In the genomic region with DNA sequence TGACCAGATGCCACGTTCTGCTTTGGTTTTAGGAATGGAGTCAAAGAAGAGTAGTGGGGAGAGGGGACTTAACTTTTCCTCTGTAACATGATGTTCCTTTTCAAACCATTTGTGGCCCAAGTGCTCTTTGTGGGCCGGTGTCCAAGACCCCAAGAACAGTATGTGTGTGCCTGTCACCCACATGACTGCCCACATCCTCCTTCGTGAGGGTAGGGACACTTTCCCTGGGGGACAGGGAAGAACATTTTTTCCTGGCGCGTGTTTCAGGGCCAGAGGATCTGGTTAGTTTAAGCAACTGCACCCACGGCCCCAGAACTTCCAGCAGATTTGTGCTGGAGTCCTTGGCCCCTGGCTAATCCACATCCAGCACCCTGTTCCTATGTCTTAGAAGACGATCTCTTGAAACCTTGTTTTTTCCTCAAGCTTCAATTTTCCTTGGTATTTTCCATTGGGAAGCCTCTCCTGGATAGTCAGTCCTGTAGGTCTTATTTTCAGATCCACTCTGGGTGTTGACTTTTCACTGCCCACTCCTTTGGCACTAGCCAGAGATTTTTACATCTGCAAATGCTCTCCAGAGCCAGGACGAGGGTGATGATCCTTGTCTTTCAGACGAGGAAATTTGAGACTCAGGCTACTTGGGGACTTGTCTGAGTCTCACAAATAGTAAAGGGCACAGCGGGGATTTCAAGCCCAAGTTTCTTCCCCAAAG, we compare ENCODE assay signal across 9 cellular contexts. TPM values are rescaled to one million over a fixed set of nuclear protein-coding genes. Genes with fewer than 3 reads are reported as not detected.
A peak's percentile ranks its signal among the peaks of the same experiment; 100 is the strongest.
DNase-seq lines count a peak whose midpoint lies in the region; ATAC-seq, FAIRE-seq and TF ChIP-seq lines count a peak whose summit lies in the region.
"Had no signal": no experiment of that assay in that cellular context is flagged by ENCODE, and none has a peak within 500 bp of the region (broad histone marks: within the 10 kb centered on the region; RNA-seq: fewer than 3 reads in every experiment).

No MANE protein-coding gene starts in this region.

- no peak overlapping the region for H2BK120ac ChIP-seq in mesenchymal stem cell (ENCODE audit: low read depth, low read length)

- WGBS in K562 (ENCODE audit: insufficient coverage, low coverage, missing lambda C conversion rate), result 78% methylated on average over 10 of the region's 10 CpGs
- 87% methylated on average over 10 of the region's 10 CpGs for WGBS in mesenchymal stem cell

- peaks cover 6% of the 10 kb centered on the region; the same call in 1 of the 3 replicates for H3K79me2 ChIP-seq in K562 (ENCODE audit: control insufficient read depth, insufficient read depth, low read length)

- peak overlapping the region; percentile 2; the same call in 1 of the 3 replicates for H3K27ac ChIP-seq in K562 (ENCODE audit: extremely low read depth, low read depth, low read length)
- peak overlapping the region; percentile 44 for H3K27ac ChIP-seq in mesenchymal stem cell (ENCODE audit: low read length, poor library complexity, severe bottlenecking)
- H3K27ac ChIP-seq in thoracic aorta, result peak overlapping the region; percentile 76 to 86
- no peak overlapping the region for H3K27ac ChIP-seq in foreskin keratinocyte

- H3K9me3 ChIP-seq in K562 (replicated peaks; ENCODE audit: control insufficient read depth, insufficient read depth, low read depth, low read length), result no peaks in the 10 kb centered on the region
- no peaks in the 10 kb centered on the region for H3K9me3 ChIP-seq in mesenchymal stem cell (ENCODE audit: control insufficient read depth, low read length)
- no peaks in the 10 kb centered on the region for H3K9me3 ChIP-seq in thoracic aorta
- H3K9me3 ChIP-seq: ovary had no signal

- no TSS peak for BruUV-seq in K562 (replicated peaks; lab: Mats Ljungman, UMichigan)

- no peak for DNase-seq in activated CD4-positive, alpha-beta T cell treated with anti-CD3 and anti-CD28 coated beads for 36 hours
- DNase-seq in activated CD4-positive, alpha-beta T cell treated with anti-CD3 and anti-CD28 coated beads for 48 hours, result no peak
- DNase-seq in K562 (ENCODE audit: extremely low read depth in 1 of 4, low spot score in 3 of 4) (no peak), mesenchymal stem cell (peak; percentile 46), thoracic aorta (ENCODE audit: low spot score) (no peak), NCI-H748 (lab: John Stamatoyannopoulos, UW; ENCODE audit: unreplicated experiment) (no peak), foreskin keratinocyte (no peak)

- H3K9me1 ChIP-seq in K562 (ENCODE audit: control insufficient read depth, insufficient read depth, low read length), result no peaks in the 10 kb centered on the region

- H3K9ac ChIP-seq in K562 (ENCODE audit: insufficient read depth in 1 of 2, low read depth in 2 of 2, low read length in 2 of 2), result no peak overlapping the region
- peak overlapping the region; percentile 91 for H3K9ac ChIP-seq in mesenchymal stem cell (ENCODE audit: low read length)

- no peak overlapping the region for H4K8ac ChIP-seq in mesenchymal stem cell (ENCODE audit: low read length)

- TF ChIP-seq CTCF in K562 (IDR thresholded peaks at IDR 0.05 in 2 of 3, conservative IDR thresholded peaks at IDR 0.05 in 1 of 3; ENCODE audit: insufficient read depth in 2 of 3, low read depth in 1 of 3, low read length in 3 of 3), result no peak
- no peak for TF ChIP-seq CTCF in thoracic aorta (IDR thresholded peaks at IDR 0.05)
- TF ChIP-seq CTCF in foreskin keratinocyte (conservative IDR thresholded peaks at IDR 0.05), result no peak

- peaks cover 42% of the 10 kb centered on the region for H3K79me1 ChIP-seq in mesenchymal stem cell (replicated peaks; ENCODE audit: low read length, poor library complexity, severe bottlenecking)

- no peak overlapping the region for H3K23ac ChIP-seq in mesenchymal stem cell (ENCODE audit: low read length in 2 of 2)

- H3K4ac ChIP-seq in mesenchymal stem cell (ENCODE audit: low read depth in 1 of 2, low read length in 2 of 2), result no peak overlapping the region

- H3K36me3 Mint-ChIP-seq in activated CD4-positive, alpha-beta T cell treated with anti-CD3 and anti-CD28 coated beads for 36 hours (ENCODE audit: low read depth), result peaks cover 80% of the 10 kb centered on the region

- no peak overlapping the region for H3K14ac ChIP-seq in mesenchymal stem cell (ENCODE audit: low read length in 2 of 2)

- POLR2A ChIA-PET in activated CD4-positive, alpha-beta T cell treated with anti-CD3 and anti-CD28 coated beads for 36 hours (lab: Charles Lee), result no interaction called here
- POLR2A ChIA-PET in K562 (lab: Yijun Ruan, JAX), result interaction anchor here (0.7 to 1.8 kb wide), 8 partner anchors 10 to 57 kb away, joined by 3 to 6 read pairs (median 4); partner anchors contain the start of gene HNRNPUL1

- no peaks in the 10 kb centered on the region for H3K9me3 Mint-ChIP-seq in activated CD4-positive, alpha-beta T cell treated with anti-CD3 and anti-CD28 coated beads for 36 hours (ENCODE audit: low read depth)

- H2BK12ac ChIP-seq in mesenchymal stem cell (ENCODE audit: low read length in 2 of 2), result peak overlapping the region in 1 of 2 experiments; percentile 7

- no peak for TF ChIP-seq POLR2A in K562 (conservative IDR thresholded peaks at IDR 0.05)

- H3K4me1 ChIP-seq in K562 (replicated peaks in 1 of 2; ENCODE audit: control insufficient read depth in 2 of 2, insufficient read depth in 2 of 2, low read length in 2 of 2) (no peaks in the 10 kb centered on the region), mesenchymal stem cell (ENCODE audit: control insufficient read depth, insufficient read depth, low read depth, low read length) (peaks cover 26% of the 10 kb centered on the region), thoracic aorta (ENCODE audit: control insufficient read depth in 1 of 2, low read depth in 2 of 2) (peaks cover 14 to 36% of the 10 kb centered on the region in 2 donors), foreskin keratinocyte (no peaks in the 10 kb centered on the region)

- TF ChIP-seq RAD21 in K562 (CRISPR knock-in tag; conservative IDR thresholded peaks at IDR 0.05 in 1 of 2, IDR thresholded peaks at IDR 0.05 in 1 of 2), result no peak

- H3K36me3 ChIP-seq in K562 (ENCODE audit: control insufficient read depth, insufficient read depth, low read length) (peaks cover 100% of the 10 kb centered on the region), mesenchymal stem cell (ENCODE audit: control insufficient read depth in 1 of 2, insufficient read depth in 2 of 2, low read depth in 1 of 2, low read length in 2 of 2) (peaks cover 78 to 94% of the 10 kb centered on the region in 2 experiments), thoracic aorta (peaks cover 55% of the 10 kb centered on the region)
- H3K36me3 ChIP-seq: ovary had no signal

- H3K27me3 ChIP-seq in K562 (ENCODE audit: control insufficient read depth in 2 of 2, insufficient read depth in 2 of 2, low read length in 2 of 2) (no peaks in the 10 kb centered on the region), mesenchymal stem cell (ENCODE audit: control insufficient read depth in 1 of 2, insufficient read depth in 1 of 2, low read length in 2 of 2) (no peaks in the 10 kb centered on the region), thoracic aorta (replicated peaks; ENCODE audit: insufficient read depth) (no peaks in the 10 kb centered on the region), foreskin keratinocyte (no peaks in the 10 kb centered on the region)
- H3K27me3 ChIP-seq: ovary had no signal

- H3K4me2 ChIP-seq in K562 (ENCODE audit: insufficient read depth, low read length) (no peak overlapping the region), mesenchymal stem cell (ENCODE audit: low read length, poor library complexity, severe bottlenecking) (no peak overlapping the region)

- peak overlapping the region; percentile 55 for H3K27ac Mint-ChIP-seq in activated CD4-positive, alpha-beta T cell treated with anti-CD3 and anti-CD28 coated beads for 36 hours

- in situ Hi-C loops in K562 (cut with MboI), result no loop called here

- no peak for ATAC-seq in activated CD4-positive, alpha-beta T cell treated with anti-CD3 and anti-CD28 coated beads for 36 hours
- no peak for ATAC-seq in K562
- ATAC-seq in thoracic aorta (ENCODE audit: insufficient number of reproducible peaks, low FRiP score, low read depth), result no peak
- no peak for ATAC-seq in HG02798 (IDR thresholded peaks at IDR 0.05; ENCODE audit: poor library complexity, unreplicated experiment)
- no peak for ATAC-seq in foreskin keratinocyte

- CTCF ChIA-PET in activated CD4-positive, alpha-beta T cell treated with anti-CD3 and anti-CD28 coated beads for 36 hours (lab: Charles Lee), result interaction anchor here (1.1 to 5.4 kb wide), 2 partner anchors 9 to 17 kb away, joined by 4 to 36 read pairs; no protein-coding TSS in a partner anchor
- CTCF ChIA-PET in K562 (lab: Yijun Ruan, JAX; ENCODE audit: low intra/inter-chr PET ratio), result no interaction called here

- H3K4me3 ChIP-seq in K562 (no peak overlapping the region), mesenchymal stem cell (ENCODE audit: insufficient read depth in 1 of 2, low read depth in 1 of 2, low read length in 2 of 2) (no peak overlapping the region), thoracic aorta (no peak overlapping the region)
- H3K4me3 ChIP-seq: ovary had no signal

- H4K20me1 ChIP-seq in K562 (replicated peaks; ENCODE audit: control insufficient read depth, insufficient read depth, low read length), result peaks cover 9% of the 10 kb centered on the region; the same call in 1 of the 2 replicates

- H4K91ac ChIP-seq in mesenchymal stem cell (ENCODE audit: low read length), result no peak overlapping the region

- H2BK5ac ChIP-seq in mesenchymal stem cell (ENCODE audit: low read depth, low read length, poor library complexity, severe bottlenecking), result no peak overlapping the region

- H3K27me3 Mint-ChIP-seq in activated CD4-positive, alpha-beta T cell treated with anti-CD3 and anti-CD28 coated beads for 36 hours, result no peaks in the 10 kb centered on the region

- H2AFZ ChIP-seq in K562 (ENCODE audit: low read depth, low read length), result no peak overlapping the region
- H2AFZ ChIP-seq in mesenchymal stem cell (ENCODE audit: low read depth, low read length), result no peak overlapping the region

- H2BK15ac ChIP-seq in mesenchymal stem cell (ENCODE audit: low read depth, poor library complexity, severe bottlenecking), result peak overlapping the region; percentile 60

- no peak overlapping the region for H2AK5ac ChIP-seq in mesenchymal stem cell (ENCODE audit: low read length, severe bottlenecking)

- peaks cover 99% of the 10 kb centered on the region for H3K4me1 Mint-ChIP-seq in activated CD4-positive, alpha-beta T cell treated with anti-CD3 and anti-CD28 coated beads for 36 hours

- no peak overlapping the region for H3K4me3 Mint-ChIP-seq in activated CD4-positive, alpha-beta T cell treated with anti-CD3 and anti-CD28 coated beads for 36 hours

- intact Hi-C loops in activated CD4-positive, alpha-beta T cell treated with anti-CD3 and anti-CD28 coated beads for 36 hours (cut with DNase I, micrococcal nuclease), result no loop called here
- intact Hi-C loops in K562 (cut with micrococcal nuclease), result no loop called here

- no peak for FAIRE-seq in K562 (lab: Jason Lieb, UNC)

- TF ChIP-seq EP300 in K562 (IDR thresholded peaks at IDR 0.05; ENCODE audit: low read length), result no peak

- H3K18ac ChIP-seq in mesenchymal stem cell (ENCODE audit: low read depth in 1 of 2, low read length in 2 of 2), result no peak overlapping the region

RNA-seq across cellular contexts. Expression of gene CCDC97, which starts 10.8 kb away (rescaled TPM):
- total RNA-seq in activated CD4-positive, alpha-beta T cell treated with anti-CD3 and anti-CD28 coated beads for 36 hours, result 10 to 100 TPM; 21.2 to 21.4 TPM
- 9.7 and 23.9 TPM in 2 replicates for total RNA-seq in K562 (2011; cell fraction: chromatin; rRNA removed; ENCODE audit: low replicate concordance)
- total RNA-seq in K562 (2011; cell fraction: nucleolus; rRNA removed), result 14.2 and 16.3 TPM in 2 replicates
- 17.3 and 25.1 TPM in 2 replicates for total RNA-seq in K562 (2011; cell fraction: nucleoplasm; rRNA removed)
- total RNA-seq in K562 (2014; rRNA removed) (8.0 and 10.8 TPM in 2 replicates), K562 (2014; rRNA removed; fragmentation: Illumina TruSeq; extraction: Trizol) (2.2 and 3.3 TPM in 2 replicates), K562 (2015; rRNA removed; fragmentation: Illumina TruSeq; extraction: Trizol) (5.5 and 7.0 TPM in 2 replicates), K562 (2021) (16.5 and 18.0 TPM in 2 replicates), thoracic aorta (10 to 100 TPM; 15.2 to 22.4 TPM), foreskin keratinocyte (10.5 and 11.9 TPM in 2 replicates)
- polyA plus RNA-seq in K562 (2011; rRNA removed) (3.6 and 5.0 TPM in 2 replicates), K562 (2014; fragmentation: Illumina TruSeq; extraction: Trizol) (9.8 and 13.2 TPM in 2 replicates), K562 (2014; fragmentation: Nextera tagmentation; extraction: Ambion mirVana) (under 1 TPM; 0.60 to 0.79 TPM), K562 (2014; rRNA removed) (8.8 and 11.3 TPM in 2 replicates), foreskin keratinocyte (13.5 and 14.5 TPM in 2 replicates)
- polyA plus RNA-seq in K562 (2011; cell fraction: cytosol; rRNA removed), result 6.2 and 8.2 TPM in 2 replicates
- 4.3 and 6.3 TPM in 2 replicates for polyA plus RNA-seq in K562 (2011; cell fraction: nucleus; rRNA removed)
- polyA plus RNA-seq in K562 (2012), result 10.0 and 27.9 TPM in 2 replicates
- 3.7 and 4.4 TPM in 2 replicates for polyA minus RNA-seq in K562 (2011; rRNA and poly(A)+ RNA removed)
- 3.2 and 4.2 TPM in 2 replicates for polyA minus RNA-seq in K562 (2011; cell fraction: cytosol; rRNA and poly(A)+ RNA removed)
- polyA minus RNA-seq in K562 (2011; cell fraction: nucleus; rRNA and poly(A)+ RNA removed), result 6.8 and 8.3 TPM in 2 replicates
- 15.9 TPM for polyA plus RNA-seq in mesenchymal stem cell (2013, experiment 1 of 2)
- polyA plus RNA-seq in mesenchymal stem cell (2013, experiment 2 of 2), result 16.0 TPM

RNA-seq across cellular contexts. Expression of gene HNRNPUL1, which starts 35.0 kb away (rescaled TPM):
- 100 to 1,000 TPM; 263 to 312 TPM for total RNA-seq in activated CD4-positive, alpha-beta T cell treated with anti-CD3 and anti-CD28 coated beads for 36 hours
- total RNA-seq in K562 (2011; cell fraction: chromatin; rRNA removed; ENCODE audit: low replicate concordance), result 232 and 237 TPM in 2 replicates
- 95.1 and 105 TPM in 2 replicates for total RNA-seq in K562 (2011; cell fraction: nucleolus; rRNA removed)
- total RNA-seq in K562 (2011; cell fraction: nucleoplasm; rRNA removed), result 117 and 149 TPM in 2 replicates
- total RNA-seq in K562 (2014; rRNA removed) (85.0 and 99.3 TPM in 2 replicates), K562 (2014; rRNA removed; fragmentation: Illumina TruSeq; extraction: Trizol) (69.9 and 78.2 TPM in 2 replicates), K562 (2015; rRNA removed; fragmentation: Illumina TruSeq; extraction: Trizol) (85.9 and 88.7 TPM in 2 replicates), K562 (2021) (196 and 211 TPM in 2 replicates), thoracic aorta (100 to 1,000 TPM; 142 to 147 TPM), foreskin keratinocyte (129 and 140 TPM in 2 replicates)
- polyA plus RNA-seq in K562 (2011; rRNA removed) (39.2 and 59.3 TPM in 2 replicates), K562 (2014; fragmentation: Illumina TruSeq; extraction: Trizol) (138 and 160 TPM in 2 replicates), K562 (2014; fragmentation: Nextera tagmentation; extraction: Ambion mirVana) (1 to 10 TPM; 7.3 to 9.4 TPM), K562 (2014; rRNA removed) (93.8 and 107 TPM in 2 replicates), foreskin keratinocyte (106 and 123 TPM in 2 replicates)
- polyA plus RNA-seq in K562 (2011; cell fraction: cytosol; rRNA removed), result 36.1 and 60.0 TPM in 2 replicates
- polyA plus RNA-seq in K562 (2011; cell fraction: nucleus; rRNA removed), result 43.7 and 55.9 TPM in 2 replicates
- polyA plus RNA-seq in K562 (2012), result 121 and 132 TPM in 2 replicates
- polyA minus RNA-seq in K562 (2011; rRNA and poly(A)+ RNA removed), result 53.3 and 64.4 TPM in 2 replicates
- 50.4 and 56.1 TPM in 2 replicates for polyA minus RNA-seq in K562 (2011; cell fraction: cytosol; rRNA and poly(A)+ RNA removed)
- polyA minus RNA-seq in K562 (2011; cell fraction: nucleus; rRNA and poly(A)+ RNA removed), result 40.3 and 68.6 TPM in 2 replicates
- polyA plus RNA-seq in mesenchymal stem cell (2013, experiment 1 of 2), result 178 TPM
- polyA plus RNA-seq in mesenchymal stem cell (2013, experiment 2 of 2), result 179 TPM

RNA-seq across cellular contexts. Expression of gene TGFB1, which starts 54.5 kb away (rescaled TPM):
- total RNA-seq in activated CD4-positive, alpha-beta T cell treated with anti-CD3 and anti-CD28 coated beads for 36 hours, result 10 to 100 TPM; 86.2 to 99.0 TPM
- total RNA-seq in K562 (2011; cell fraction: chromatin; rRNA removed; ENCODE audit: low replicate concordance), result 64.3 and 157 TPM in 2 replicates
- 136 and 144 TPM in 2 replicates for total RNA-seq in K562 (2011; cell fraction: nucleolus; rRNA removed)
- total RNA-seq in K562 (2011; cell fraction: nucleoplasm; rRNA removed), result 124 and 158 TPM in 2 replicates
- 18.6 and 25.8 TPM in 2 replicates for total RNA-seq in K562 (2014; rRNA removed)
- 10.4 and 12.3 TPM in 2 replicates for total RNA-seq in K562 (2014; rRNA removed; fragmentation: Illumina TruSeq; extraction: Trizol)
- 14.7 and 17.2 TPM in 2 replicates for total RNA-seq in K562 (2015; rRNA removed; fragmentation: Illumina TruSeq; extraction: Trizol)
- 131 and 159 TPM in 2 replicates for total RNA-seq in K562 (2021)
- polyA plus RNA-seq in K562 (2011; rRNA removed), result 11.8 and 13.4 TPM in 2 replicates
- 15.8 and 29.1 TPM in 2 replicates for polyA plus RNA-seq in K562 (2011; cell fraction: cytosol; rRNA removed)
- polyA plus RNA-seq in K562 (2011; cell fraction: nucleus; rRNA removed), result 32.7 and 67.7 TPM in 2 replicates
- polyA plus RNA-seq in K562 (2012), result 114 and 117 TPM in 2 replicates
- 45.7 and 64.4 TPM in 2 replicates for polyA plus RNA-seq in K562 (2014; fragmentation: Illumina TruSeq; extraction: Trizol)
- under 1 TPM; 0.24 to 0.77 TPM for polyA plus RNA-seq in K562 (2014; fragmentation: Nextera tagmentation; extraction: Ambion mirVana)
- polyA plus RNA-seq in K562 (2014; rRNA removed), result 35.2 and 37.8 TPM in 2 replicates
- polyA minus RNA-seq in K562 (2011; rRNA and poly(A)+ RNA removed), result 8.5 and 9.4 TPM in 2 replicates
- 77.3 and 101 TPM in 2 replicates for polyA minus RNA-seq in K562 (2011; cell fraction: cytosol; rRNA and poly(A)+ RNA removed)
- polyA minus RNA-seq in K562 (2011; cell fraction: nucleus; rRNA and poly(A)+ RNA removed), result 19.0 and 20.9 TPM in 2 replicates
- 208 TPM for polyA plus RNA-seq in mesenchymal stem cell (2013, experiment 1 of 2)
- 203 TPM for polyA plus RNA-seq in mesenchymal stem cell (2013, experiment 2 of 2)
- 10 to 100 TPM; 55.1 to 69.6 TPM for total RNA-seq in thoracic aorta
- 26.8 and 26.9 TPM in 2 replicates for total RNA-seq in foreskin keratinocyte
- 51.3 and 52.5 TPM in 2 replicates for polyA plus RNA-seq in foreskin keratinocyte
